In the genomic region with DNA sequence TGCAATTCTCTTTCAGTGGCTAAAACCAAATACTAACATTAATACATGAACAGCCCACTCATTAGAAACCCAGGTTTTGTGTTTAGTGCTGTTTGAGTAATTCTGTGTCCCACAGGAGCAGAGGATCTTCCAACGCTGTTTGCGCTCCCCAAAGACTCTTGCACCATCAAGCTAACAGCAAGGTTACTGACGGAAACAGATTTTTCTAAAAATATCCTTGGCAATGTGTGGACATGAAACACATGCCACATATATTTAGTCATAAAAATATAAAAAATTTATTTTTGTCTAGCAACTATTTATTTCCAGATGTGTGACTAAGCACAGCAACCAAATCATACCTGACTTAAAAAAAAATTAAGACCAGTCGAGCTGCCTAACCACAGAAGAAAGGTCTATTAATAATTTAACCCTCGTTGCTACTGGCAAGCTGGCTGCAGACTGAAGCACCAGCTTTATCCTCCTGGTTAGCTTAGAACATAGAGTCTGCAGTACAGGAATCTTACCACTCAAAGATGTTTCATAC, we compare ENCODE assay signal across 9 cellular contexts.
DNase-seq lines count a peak whose midpoint lies in the region; ATAC-seq and TF ChIP-seq lines count a peak whose summit lies in the region.
"Had no signal": no experiment of that assay in that cellular context is flagged by ENCODE, and none has a peak within 500 bp of the region (broad histone marks: within the 10 kb centered on the region; RNA-seq: fewer than 3 reads in every experiment).

No MANE protein-coding gene starts in this region.

- POLR2A ChIA-PET in IMR-90 (lab: Charles Lee; ENCODE audit: unreplicated experiment): no interaction called here
- POLR2A ChIA-PET in activated CD4-positive, alpha-beta T cell treated with anti-CD3 and anti-CD28 coated beads, Interleukin-2, amount 10 ng/mL, durations not matched to agents 7 days and 5 days (lab: Charles Lee): no interaction called here

- peak overlapping the region; percentile 76; the same call in 1 of the 2 replicates for H3K4ac ChIP-seq in IMR-90 (ENCODE audit: low read depth, low read length)

- H3F3A ChIP-seq in GM23338 (replicated peaks; ENCODE audit: low read depth): no peaks in the 10 kb centered on the region

- no peaks in the 10 kb centered on the region for H3K36me3 ChIP-seq in IMR-90 (ENCODE audit: control insufficient read depth, insufficient read depth, low read length)
- no peaks in the 10 kb centered on the region for H3K36me3 ChIP-seq in GM23338 (ENCODE audit: insufficient read depth)

- DNase-seq in IMR-90 (peak; percentile 93), left ventricle myocardium superior (no peak), GM23338 (ENCODE audit: low spot score) (no peak), NCI-H446 treated with DMSO at 0.1 percent for 48 hours (lab: John Stamatoyannopoulos, UW) (no peak)
- DNase-seq in activated CD4-positive, alpha-beta T cell treated with anti-CD3 and anti-CD28 coated beads, Interleukin-2, amount 10 ng/mL, durations not matched to agents 7 days and 5 days: no peak
- no peak for DNase-seq in stimulated activated CD4-positive, alpha-beta T cell treated with anti-CD3 and anti-CD28 coated beads, Interleukin-15, amount 100 ng/mL, for 24 hours

- no peak overlapping the region for H3K56ac ChIP-seq in IMR-90 (ENCODE audit: extremely low read depth, insufficient read depth, low read length)

- no peak overlapping the region; a peak in 2 of 4 replicates for H4K8ac ChIP-seq in IMR-90 (ENCODE audit: low read depth in 2 of 2, low read length in 2 of 2)

- peaks cover 3% of the 10 kb centered on the region; the same call in 1 of the 2 replicates for H3K9me1 ChIP-seq in IMR-90 (ENCODE audit: insufficient read depth, low read length)

- no peak overlapping the region for H2AFZ ChIP-seq in IMR-90 (replicated peaks; ENCODE audit: low read length, poor library complexity)
- no peak overlapping the region for H2AFZ ChIP-seq in GM23338

- H3K23ac ChIP-seq in IMR-90 (ENCODE audit: low read depth, low read length): no peak overlapping the region; the same call in 1 of the 2 replicates

- peak; percentile 69 for ATAC-seq in GM21723 (IDR thresholded peaks at IDR 0.05; ENCODE audit: unreplicated experiment)
- ATAC-seq in IMR-90 (ENCODE audit: low read depth): peak; percentile 68
- ATAC-seq in left ventricle myocardium superior: peak; percentile 68
- no peak for ATAC-seq in GM23338

- peaks cover 15% of the 10 kb centered on the region for H3K27me3 Mint-ChIP-seq in activated CD4-positive, alpha-beta T cell treated with anti-CD3 and anti-CD28 coated beads, Interleukin-2, amount 10 ng/mL, durations not matched to agents 7 days and 5 days
- peaks cover 4% of the 10 kb centered on the region for H3K27me3 Mint-ChIP-seq in GM23338 (ENCODE audit: insufficient read depth, low read depth, poor library complexity)

- H3K79me2 ChIP-seq in GM23338 (replicated peaks; ENCODE audit: insufficient read depth): no peaks in the 10 kb centered on the region

- peak overlapping the region; percentile 54; the same call in 1 of the 2 replicates for H4K91ac ChIP-seq in IMR-90 (ENCODE audit: insufficient read depth, low read depth, low read length)

- H3K4me2 ChIP-seq in IMR-90 (ENCODE audit: low read depth, low read length): peak overlapping the region; percentile 77
- no peak overlapping the region for H3K4me2 ChIP-seq in GM23338

- BruUV-seq in IMR-90 (replicated peaks; lab: Mats Ljungman, UMichigan): no TSS peak

- in situ Hi-C loops in IMR-90 (cut with MboI; ENCODE audit: low sequenced_read_pairs): loop anchor here (5.0 to 10.0 kb wide), 4 partner anchors 142 to 992 kb away; no protein-coding TSS in a partner anchor

- no peaks in the 10 kb centered on the region for H3K4me1 Mint-ChIP-seq in activated CD4-positive, alpha-beta T cell treated with anti-CD3 and anti-CD28 coated beads, Interleukin-2, amount 10 ng/mL, durations not matched to agents 7 days and 5 days
- no peaks in the 10 kb centered on the region for H3K4me1 Mint-ChIP-seq in GM23338
- H3K4me1 Mint-ChIP-seq: memory B cell had no signal

- WGBS in IMR-90 (ENCODE audit: extremely low coverage in 2 of 2, insufficient read length in 1 of 2), 2 experiments: no CpG with 5 or more reads among the region's 5 CpGs

- H4K5ac ChIP-seq in IMR-90 (ENCODE audit: low read depth, low read length): peak overlapping the region; percentile 55; the same call in 1 of the 2 replicates

- H3K27ac ChIP-seq in IMR-90 (ENCODE audit: insufficient read depth, low read length) (peak overlapping the region; percentile 68; the same call in 1 of the 2 replicates), GM23338 (ENCODE audit: low read depth) (no peak overlapping the region)

- H3K79me1 ChIP-seq in IMR-90 (ENCODE audit: low read depth in 1 of 2, low read length in 2 of 2): no peaks in the 10 kb centered on the region

- H2AK5ac ChIP-seq in IMR-90 (ENCODE audit: low read depth, low read length): no peak overlapping the region

- no peak overlapping the region for H3K27ac Mint-ChIP-seq in activated CD4-positive, alpha-beta T cell treated with anti-CD3 and anti-CD28 coated beads, Interleukin-2, amount 10 ng/mL, durations not matched to agents 7 days and 5 days
- no peak overlapping the region for H3K27ac Mint-ChIP-seq in GM23338
- H3K27ac Mint-ChIP-seq: memory B cell had no signal

- H3K18ac ChIP-seq in IMR-90 (ENCODE audit: low read depth, low read length): peak overlapping the region; percentile 83; the same call in 1 of the 2 replicates

- H3K4me1 ChIP-seq in IMR-90 (ENCODE audit: control insufficient read depth, insufficient read depth, low read length) (peaks cover 3% of the 10 kb centered on the region; the same call in 1 of the 2 replicates), GM23338 (ENCODE audit: insufficient read depth) (no peaks in the 10 kb centered on the region)

- dilution Hi-C loops in IMR-90 (cut with HindIII; ENCODE audit: low sequenced_read_pairs, unreplicated experiment): no loop called here

- peak overlapping the region; percentile 68 for H2BK5ac ChIP-seq in IMR-90 (ENCODE audit: low read depth, low read length, poor library complexity, severe bottlenecking)

- no peaks in the 10 kb centered on the region for H3K36me3 Mint-ChIP-seq in activated CD4-positive, alpha-beta T cell treated with anti-CD3 and anti-CD28 coated beads, Interleukin-2, amount 10 ng/mL, durations not matched to agents 7 days and 5 days (ENCODE audit: low read depth)
- peaks cover 5% of the 10 kb centered on the region; the same call in 2 of the 3 replicates for H3K36me3 Mint-ChIP-seq in GM23338 (ENCODE audit: low read depth)
- H3K36me3 Mint-ChIP-seq: memory B cell had no signal

- H4K20me1 ChIP-seq in IMR-90 (ENCODE audit: insufficient read depth, low read length) (no peaks in the 10 kb centered on the region), GM23338 (replicated peaks; ENCODE audit: insufficient read depth) (no peaks in the 10 kb centered on the region)

- H2BK120ac ChIP-seq in IMR-90 (ENCODE audit: low read depth, low read length): peak overlapping the region; percentile 77

- H2BK20ac ChIP-seq in IMR-90 (ENCODE audit: low read depth, low read length): peak overlapping the region; percentile 58

- H3K14ac ChIP-seq in IMR-90 (replicated peaks; ENCODE audit: low read depth, low read length): no peak overlapping the region

- TF ChIP-seq CTCF in IMR-90 (conservative IDR thresholded peaks at IDR 0.05; ENCODE audit: low read depth, low read length): no peak; the same call in 1 of the 2 replicates
- no peak for TF ChIP-seq CTCF in GM23338 (conservative IDR thresholded peaks at IDR 0.05; ENCODE audit: low read depth in 2 of 2)

- TF ChIP-seq RAD21 in IMR-90 (IDR thresholded peaks at IDR 0.05; ENCODE audit: low read length): peak; percentile 54

- peak overlapping the region; percentile 18; the same call in 1 of the 2 replicates for H3K4me3 ChIP-seq in GM08714 (ENCODE audit: low read length)
- H3K4me3 ChIP-seq in IMR-90 (ENCODE audit: insufficient read depth, low read depth, low read length): no peak overlapping the region
- H3K4me3 ChIP-seq in GM23338: no peak overlapping the region

- no peak overlapping the region for H2AK9ac ChIP-seq in IMR-90 (replicated peaks; ENCODE audit: low read depth, low read length, poor library complexity)

- intact Hi-C loops in IMR-90 (cut with micrococcal nuclease) (loop anchor here (2.0 to 5.0 kb wide), 7 partner anchors 148 to 919 kb away; no protein-coding TSS in a partner anchor), left ventricle myocardium superior (cut with micrococcal nuclease) (loop anchor here (5.0 kb wide), 2 partner anchors 594 to 614 kb away; no protein-coding TSS in a partner anchor)

- no peak for TF ChIP-seq POLR2A in IMR-90 (IDR thresholded peaks at IDR 0.05; ENCODE audit: low read depth, low read length)

- H3K4me3 Mint-ChIP-seq in activated CD4-positive, alpha-beta T cell treated with anti-CD3 and anti-CD28 coated beads, Interleukin-2, amount 10 ng/mL, durations not matched to agents 7 days and 5 days: no peak overlapping the region
- no peak overlapping the region for H3K4me3 Mint-ChIP-seq in GM23338
- H3K4me3 Mint-ChIP-seq: memory B cell had no signal

- H3K9me3 ChIP-seq in IMR-90 (ENCODE audit: control insufficient read depth, insufficient read depth, low read length): no peaks in the 10 kb centered on the region

- CTCF ChIA-PET in IMR-90 (lab: Yijun Ruan, JAX): interaction anchor here (0.7 to 1.3 kb wide), 8 partner anchors 170 to 613 kb away, joined by 3 to 6 read pairs (median 4); no protein-coding TSS in a partner anchor
- CTCF ChIA-PET in activated CD4-positive, alpha-beta T cell treated with anti-CD3 and anti-CD28 coated beads, Interleukin-2, amount 10 ng/mL, durations not matched to agents 7 days and 5 days (lab: Charles Lee): interaction anchor here (0.8 kb wide), 1 partner anchor 596 kb away, joined by 3 read pairs; no protein-coding TSS in a partner anchor

- H3K9me3 Mint-ChIP-seq in activated CD4-positive, alpha-beta T cell treated with anti-CD3 and anti-CD28 coated beads, Interleukin-2, amount 10 ng/mL, durations not matched to agents 7 days and 5 days: no peaks in the 10 kb centered on the region
- H3K9me3 Mint-ChIP-seq in GM23338: peaks cover 7% of the 10 kb centered on the region; the same call in 2 of the 3 replicates

- H3K27me3 ChIP-seq in IMR-90 (ENCODE audit: control insufficient read depth, insufficient read depth, low read length) (no peaks in the 10 kb centered on the region), GM23338 (ENCODE audit: insufficient read depth) (no peaks in the 10 kb centered on the region)

- H3K9ac ChIP-seq in IMR-90 (ENCODE audit: low read depth, low read length): peak overlapping the region; percentile 64

- peak overlapping the region; percentile 67; the same call in 2 of the 3 replicates for H2BK15ac ChIP-seq in IMR-90 (ENCODE audit: low read depth, low read length)

- H3K9me2 ChIP-seq in GM23338 (ENCODE audit: insufficient read depth): no peaks in the 10 kb centered on the region

TF ChIP-seq in IMR-90, 13 proteins besides CTCF, POLR2A, EP300 and RAD21 (continues in another document):
- TF ChIP-seq MXI1 (IDR thresholded peaks at IDR 0.05; ENCODE audit: borderline replicate concordance, low read depth, low read length) (no peak), BHLHE40 (IDR thresholded peaks at IDR 0.05; ENCODE audit: low read depth, low read length) (no peak)
